In genomic region chr5:137754236-137754960, GRCh38 we compare ENCODE assay signal across 8 cellular contexts. TPM values are rescaled to one million over a fixed set of nuclear protein-coding genes. Genes with fewer than 3 reads are reported as not detected.
A peak's percentile ranks its signal among the peaks of the same experiment; 100 is the strongest.
DNase-seq lines count a peak whose midpoint lies in the region; ATAC-seq and TF ChIP-seq lines count a peak whose summit lies in the region.

Gene HNRNPA0, minus strand, starts transcription at chr5:137754363. Its CDS starts 297 bp downstream, at chr5:137754066.

- intact Hi-C loops in transverse colon (cut with DNase I; ENCODE audit: low total_unique reads): no loop called here

- H3K79me1 ChIP-seq in trophoblast cell (ENCODE audit: low read length): peaks cover 20% of the 10 kb centered on the region

- H2BK120ac ChIP-seq in trophoblast cell (ENCODE audit: insufficient read depth, low read length, poor library complexity): peak within 1 kb of the TSS; percentile 97

- H2AK5ac ChIP-seq in trophoblast cell (ENCODE audit: low read length): peak within 1 kb of the TSS; percentile 91

- H3K36me3 ChIP-seq in cardiac muscle cell (peaks cover 3% of the 10 kb centered on the region), trophoblast cell (ENCODE audit: control insufficient read depth in 1 of 2, insufficient read depth in 2 of 2, low read length in 2 of 2) (no peaks in the 10 kb centered on the region), transverse colon (no peaks in the 10 kb centered on the region)

- H2AFZ ChIP-seq in trophoblast cell (ENCODE audit: insufficient read depth, low read length, poor library complexity): peak within 1 kb of the TSS; percentile 87

- peak within 1 kb of the TSS; percentile 100 for H3K27ac ChIP-seq in cardiac muscle cell
- H3K27ac ChIP-seq in trophoblast cell (ENCODE audit: low read depth, low read length): peak within 1 kb of the TSS; percentile 98
- peak within 1 kb of the TSS; percentile 96 to 100 (median 98) for H3K27ac ChIP-seq in transverse colon

- peak within 1 kb of the TSS; percentile 96 for H4K8ac ChIP-seq in trophoblast cell (ENCODE audit: low read depth, low read length)

- H2BK12ac ChIP-seq in trophoblast cell (ENCODE audit: low read length): peak within 1 kb of the TSS; percentile 70

- H3K14ac ChIP-seq in trophoblast cell (ENCODE audit: low read length): peak within 1 kb of the TSS; percentile 97

- WGBS in trophoblast cell (ENCODE audit: extremely low coverage, insufficient coverage, insufficient read length): no CpG with 5 or more reads among the region's 77 CpGs
- 0 to 1% methylated on average over 16 to 76 of the region's 77 CpGs for WGBS in transverse colon (ENCODE audit: low coverage in 1 of 2), 2 donors

- H3K27me3 ChIP-seq in cardiac muscle cell (no peaks in the 10 kb centered on the region), trophoblast cell (ENCODE audit: insufficient read depth, low read length) (no peaks in the 10 kb centered on the region), transverse colon (no peaks in the 10 kb centered on the region)

- H3K4me3 ChIP-seq in GM12865 (ENCODE audit: low read depth, low read length): peak within 1 kb of the TSS; percentile 77
- H3K4me3 ChIP-seq in cardiac muscle cell: peak within 1 kb of the TSS; percentile 88
- H3K4me3 ChIP-seq in trophoblast cell (ENCODE audit: low read depth, low read length): peak within 1 kb of the TSS; percentile 98
- H3K4me3 ChIP-seq in transverse colon: peak within 1 kb of the TSS; percentile 61 to 92 (median 72)

- in situ Hi-C loops in transverse colon (cut with MboI; ENCODE audit: low pct_ligation_motif_present in 1 of 4, low pct_unique_long_range_greater_than_20kb in 1 of 4, low sequenced_read_pairs in 3 of 4): no loop called here

- H3K18ac ChIP-seq in trophoblast cell (ENCODE audit: low read length): peak within 1 kb of the TSS; percentile 94

- peak within 1 kb of the TSS; percentile 100 for H3K9ac ChIP-seq in trophoblast cell (ENCODE audit: low read length)

- peak; percentile 99 for DNase-seq in GM12865 (ENCODE audit: low read depth)
- peak; percentile 92 to 97 (median 93) for DNase-seq in NCI-H1417 (lab: John Stamatoyannopoulos, UW)
- DNase-seq in SW 1271 (lab: John Stamatoyannopoulos, UW): peak; percentile 97 to 99
- peak; percentile 93 for DNase-seq in activated naive CD8-positive, alpha-beta T cell treated with anti-CD3 and anti-CD28 coated beads, Interleukin-2, amount 50 U/mL, for 16 hours (ENCODE audit: low read depth, low spot score)
- DNase-seq in cardiac muscle cell (ENCODE audit: low read depth in 1 of 2, low spot score in 1 of 2): peak; percentile 98
- peak; percentile 97 to 99 for DNase-seq in trophoblast cell
- DNase-seq in transverse colon: peak; percentile 98

- H3K4me1 ChIP-seq in cardiac muscle cell (ENCODE audit: low read depth) (peaks cover 16% of the 10 kb centered on the region), trophoblast cell (ENCODE audit: control insufficient read depth in 1 of 2, insufficient read depth in 2 of 2, low read length in 2 of 2) (peaks cover 0 to 4% of the 10 kb centered on the region in 2 experiments), transverse colon (peaks cover 17 to 38% (median 33%) of the 10 kb centered on the region in 4 donors)

- H3K9me3 ChIP-seq in cardiac muscle cell (ENCODE audit: low read depth) (no peaks in the 10 kb centered on the region), trophoblast cell (ENCODE audit: insufficient read depth, low read depth, low read length) (no peaks in the 10 kb centered on the region), transverse colon (no peaks in the 10 kb centered on the region)

- no peak for TF ChIP-seq CTCF in GM12865 (IDR thresholded peaks at IDR 0.05; ENCODE audit: insufficient read depth, low read depth, low read length, missing control alignments)
- TF ChIP-seq CTCF in cardiac muscle cell (IDR thresholded peaks at IDR 0.05; ENCODE audit: low read depth, low read length): peak; percentile 6
- TF ChIP-seq CTCF in transverse colon (IDR thresholded peaks at IDR 0.05): peak in 2 of 5 experiments; percentile 21 to 40

- peak within 1 kb of the TSS; percentile 98 for H4K91ac ChIP-seq in trophoblast cell (ENCODE audit: low read depth, low read length)

- ATAC-seq in HG02759 (IDR thresholded peaks at IDR 0.05; ENCODE audit: unreplicated experiment): peak; percentile 83

- H3K79me2 ChIP-seq in trophoblast cell (ENCODE audit: control insufficient read depth, insufficient read depth, low read length, poor library complexity): peaks cover 18% of the 10 kb centered on the region

- peak within 1 kb of the TSS; percentile 93 for H4K12ac ChIP-seq in trophoblast cell (ENCODE audit: low read depth, low read length)

- H3K4ac ChIP-seq in trophoblast cell (ENCODE audit: low read depth, low read length): peak within 1 kb of the TSS; percentile 99

- H3K23ac ChIP-seq in trophoblast cell (ENCODE audit: low read length): peak within 1 kb of the TSS; percentile 64

- TF ChIP-seq POLR2A in transverse colon (IDR thresholded peaks at IDR 0.05): peak; percentile 99

- H3K4me2 ChIP-seq in trophoblast cell (ENCODE audit: low read length): peak within 1 kb of the TSS; percentile 92

- no peak for TF ChIP-seq EP300 in transverse colon (IDR thresholded peaks at IDR 0.05; ENCODE audit: low read depth)

- H2BK5ac ChIP-seq in trophoblast cell (ENCODE audit: low read depth, low read length, poor library complexity): peak within 1 kb of the TSS; percentile 98

RNA-seq across cellular contexts. Expression of gene HNRNPA0, which starts in this region (rescaled TPM):
- total RNA-seq in cardiac muscle cell: 36.9 and 42.6 TPM in 2 replicates
- polyA plus RNA-seq in cardiac muscle cell: 15.2 and 20.0 TPM in 2 replicates
- 38.9 and 40.9 TPM in 2 replicates for polyA plus RNA-seq in trophoblast cell (2013)
- total RNA-seq in transverse colon: 10 to 100 TPM in 1 of 4 donors, 1 to 10 TPM in 3; 6.0 to 10.8 (median 9.0) TPM

Comparison
In these comparisons a context has a peak if more than half of its experiments do, and no peak if none do; other contexts are left out.
1. Peak in every context shown above with its lines: DNase-seq, ATAC-seq, H3K4me3 ChIP-seq and H3K27ac ChIP-seq.